In the genomic region with DNA sequence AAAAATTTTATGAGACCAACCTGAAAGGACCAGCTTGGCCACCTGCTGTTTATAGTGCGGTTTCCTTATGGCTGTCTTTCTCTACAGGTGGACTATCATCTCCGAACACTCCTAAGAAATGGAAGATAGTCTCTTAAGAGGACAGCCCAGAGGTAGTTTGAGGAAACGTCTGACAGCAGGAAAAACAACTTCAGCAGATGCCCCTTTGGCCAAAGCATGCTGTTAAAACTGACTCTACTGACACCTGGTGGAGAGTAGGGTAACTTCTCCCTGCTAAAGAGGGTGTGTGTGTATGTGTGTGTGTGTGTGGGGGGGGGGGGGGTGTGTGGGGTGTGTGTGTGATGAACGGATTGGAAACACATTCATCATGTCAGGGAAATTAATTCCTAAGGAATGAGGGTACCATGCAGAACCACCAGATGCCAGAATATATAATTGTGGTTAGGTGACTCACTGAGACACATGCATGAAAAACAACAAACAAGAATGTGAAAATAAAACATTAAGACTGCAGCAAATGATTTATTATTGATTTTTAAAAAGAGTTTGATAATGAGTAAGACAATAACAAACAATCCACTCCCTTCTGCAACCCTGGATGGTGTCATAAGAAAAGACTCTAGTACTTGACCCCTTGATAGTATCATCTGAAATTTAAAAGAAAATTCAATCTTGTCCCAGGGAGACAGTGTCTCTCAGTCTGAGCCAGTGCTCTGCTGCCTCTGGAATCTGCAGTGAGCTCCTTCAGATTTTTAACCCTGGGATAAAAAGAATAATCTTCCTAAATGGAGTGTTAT, we compare ENCODE assay signal across 8 cellular contexts.
A peak's percentile ranks its signal among the peaks of the same experiment; 100 is the strongest.
DNase-seq lines count a peak whose midpoint lies in the region; ATAC-seq lines count a peak whose summit lies in the region.

No MANE protein-coding gene starts in this region.

- H3K27me3 ChIP-seq in right cardiac atrium (ENCODE audit: control insufficient read depth, insufficient read depth): no peaks in the 10 kb centered on the region

- peak; percentile 86 for ATAC-seq in GM19468 (IDR thresholded peaks at IDR 0.05; ENCODE audit: extremely low read depth, unreplicated experiment)
- ATAC-seq in HG03460 (IDR thresholded peaks at IDR 0.05; ENCODE audit: unreplicated experiment): peak; percentile 86
- ATAC-seq in right cardiac atrium: peak; percentile 73 to 76

- no peaks in the 10 kb centered on the region for H3K9me3 ChIP-seq in right cardiac atrium (ENCODE audit: control insufficient read depth, low read length)

- peak; percentile 22 for DNase-seq in NCI-H1436 (lab: John Stamatoyannopoulos, UW)
- no peak for DNase-seq in NCI-H1436 treated with DMSO at 0.1 percent for 48 hours (lab: John Stamatoyannopoulos, UW)
- DNase-seq in NCI-H82 (lab: John Stamatoyannopoulos, UW): peak; percentile 90
- DNase-seq in right cardiac atrium: no peak
- peak; percentile 79 for DNase-seq in retina

- no peak overlapping the region for H3K4me3 ChIP-seq in right cardiac atrium (ENCODE audit: low read length)

- H3K4me1 ChIP-seq in right cardiac atrium (ENCODE audit: control insufficient read depth, insufficient read depth, low read length): peaks cover 3% of the 10 kb centered on the region

- intact Hi-C loops in right cardiac atrium (cut with DNase I): loop anchor here (5.0 to 10.0 kb wide), 4 partner anchors 51 to 236 kb away; no protein-coding TSS in a partner anchor

- H3K27ac ChIP-seq in angular gyrus (ENCODE audit: low read depth, low read length) (peak overlapping the region; percentile 22), right cardiac atrium (ENCODE audit: low read length) (no peak overlapping the region)

- 20% methylated on average over 4 of the region's 4 CpGs for WGBS in right cardiac atrium

Comparison
In these comparisons a context has a peak if more than half of its experiments do, and no peak if none do; other contexts are left out.
1. DNase-seq: peak in NCI-H1436 (single experiment), NCI-H82 (single experiment) and retina (single experiment); none in NCI-H1436 treated with DMSO at 0.1 percent for 48 hours (single experiment) and right cardiac atrium (0 of 3).
2. Peak in every context shown above with its lines, with median percentiles within 50 percentile points of each other: ATAC-seq.